In the genomic region with DNA sequence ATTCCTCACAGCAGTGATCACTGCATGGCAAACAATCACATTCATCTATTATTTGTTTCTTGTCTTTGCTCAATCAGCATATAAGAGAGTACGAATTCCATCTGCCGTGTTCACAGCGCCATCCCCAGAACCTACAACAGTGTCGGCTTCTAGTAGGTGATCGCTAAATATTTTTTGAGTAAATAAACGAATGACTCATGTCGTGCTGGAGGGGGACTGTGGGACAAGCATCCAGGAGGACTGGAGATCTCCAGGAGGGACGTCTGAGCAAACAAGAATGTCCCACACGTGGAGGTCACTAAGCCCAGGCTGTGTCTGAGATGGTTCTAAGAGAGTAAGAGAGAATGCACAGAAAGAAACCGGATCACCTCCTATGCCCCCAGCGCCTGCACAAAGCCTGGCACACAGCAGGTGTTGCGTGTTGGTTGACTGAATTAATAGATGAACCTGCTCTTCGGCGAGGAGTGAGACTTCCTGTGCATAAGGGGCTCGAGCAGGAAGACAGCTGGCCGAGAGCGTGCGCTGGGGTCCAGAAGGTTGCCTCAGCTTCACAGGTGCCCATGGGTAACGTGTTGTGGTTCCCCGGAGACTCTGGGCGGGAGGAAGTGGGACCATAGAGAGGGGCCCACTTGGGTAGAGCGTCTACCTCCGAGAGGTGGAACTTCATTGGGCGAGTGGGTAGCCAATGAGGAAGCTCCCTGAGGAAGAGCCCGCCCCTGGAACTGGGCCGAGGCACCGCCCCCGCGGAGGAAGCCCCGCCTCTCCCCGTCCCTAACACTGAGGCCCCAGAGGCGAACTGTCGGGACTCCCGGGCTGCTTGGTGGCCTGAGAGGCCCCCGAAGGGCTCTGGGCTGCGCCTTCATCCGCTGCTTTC, we compare ENCODE assay signal across 1 cellular context.
A peak's percentile ranks its signal among the peaks of the same experiment; 100 is the strongest.
TF ChIP-seq lines count a peak whose summit lies in the region.

No MANE protein-coding gene starts in this region.

TF ChIP-seq in HepG2, 621 proteins besides CTCF, POLR2A, EP300 and RAD21 (continued from another document and continues in another):
- TF ChIP-seq PATZ1 (CRISPR knock-in tag; IDR thresholded peaks at IDR 0.05) (peak; percentile 57; the same call in 1 of the 2 replicates), SOX6 (IDR thresholded peaks at IDR 0.05) (no peak), SOX6 (CRISPR knock-in tag; IDR thresholded peaks at IDR 0.05) (peak; percentile 69), ZMYM2 (CRISPR knock-in tag; IDR thresholded peaks at IDR 0.05) (0 out of 2 replicates have a peak, but pooled peaks have one; percentile 29), ZNF530 (CRISPR knock-in tag; IDR thresholded peaks at IDR 0.05; ENCODE audit: low read depth) (0 out of 2 replicates have a peak, but pooled peaks have one; percentile 14), RFXAP (CRISPR knock-in tag; IDR thresholded peaks at IDR 0.05; ENCODE audit: borderline replicate concordance) (peak; percentile 51; the same call in 1 of the 2 replicates), HDAC2 (CRISPR knock-in tag; IDR thresholded peaks at IDR 0.05) (peak; percentile 24; the same call in 1 of the 2 replicates), ZNF280D (CRISPR knock-in tag; IDR thresholded peaks at IDR 0.05) (peak; percentile 48; the same call in 1 of the 2 replicates), ZNF124 (CRISPR knock-in tag; IDR thresholded peaks at IDR 0.05) (0 out of 2 replicates have a peak, but pooled peaks have one; percentile 42), ZNF136 (CRISPR knock-in tag; IDR thresholded peaks at IDR 0.05; ENCODE audit: low read depth) (0 out of 2 replicates have a peak, but pooled peaks have one; percentile 45), SP2 (CRISPR knock-in tag; IDR thresholded peaks at IDR 0.05) (peak; percentile 76), ZC3H13 (CRISPR knock-in tag; IDR thresholded peaks at IDR 0.05) (no peak), FOSL2 (CRISPR knock-in tag; IDR thresholded peaks at IDR 0.05) (peak; percentile 96), UBTF (CRISPR knock-in tag; IDR thresholded peaks at IDR 0.05) (peak; percentile 40; the same call in 1 of the 2 replicates), POLR2AphosphoS2 (IDR thresholded peaks at IDR 0.05; ENCODE audit: low read depth, low read length) (no peak), PLRG1 (conservative IDR thresholded peaks at IDR 0.05) (no peak), SALL2 (CRISPR knock-in tag; IDR thresholded peaks at IDR 0.05) (0 out of 2 replicates have a peak, but pooled peaks have one; percentile 76), ZNF605 (CRISPR knock-in tag; IDR thresholded peaks at IDR 0.05) (peak; percentile 68), PHF20 (CRISPR knock-in tag; IDR thresholded peaks at IDR 0.05) (peak; percentile 55), GLI4 (CRISPR knock-in tag; IDR thresholded peaks at IDR 0.05; ENCODE audit: borderline replicate concordance) (no peak), ARID5B (CRISPR knock-in tag; IDR thresholded peaks at IDR 0.05) (peak; percentile 44; the same call in 1 of the 2 replicates), HDAC1 (CRISPR knock-in tag; IDR thresholded peaks at IDR 0.05) (peak; percentile 65), YEATS2 (CRISPR knock-in tag; IDR thresholded peaks at IDR 0.05; ENCODE audit: borderline replicate concordance) (peak; percentile 18; the same call in 1 of the 2 replicates), SOX13 (IDR thresholded peaks at IDR 0.05) (no peak), SOX13 (CRISPR knock-in tag; conservative IDR thresholded peaks at IDR 0.05 in 1 of 2, IDR thresholded peaks at IDR 0.05 in 1 of 2) (peak in 1 of 2 experiments; percentile 59; a peak in 2 of 4 replicates), RARA (CRISPR knock-in tag; IDR thresholded peaks at IDR 0.05) (0 out of 2 replicates have a peak, but pooled peaks have one; percentile 5), JUNB (CRISPR knock-in tag; IDR thresholded peaks at IDR 0.05; ENCODE audit: borderline replicate concordance) (peak; percentile 81; the same call in 1 of the 2 replicates), NFYB (CRISPR knock-in tag; IDR thresholded peaks at IDR 0.05) (peak; percentile 77), ZSCAN29 (CRISPR knock-in tag; conservative IDR thresholded peaks at IDR 0.05) (peak; percentile 82; the same call in 1 of the 2 replicates), NFAT5 (CRISPR knock-in tag; IDR thresholded peaks at IDR 0.05) (0 out of 2 replicates have a peak, but pooled peaks have one; percentile 41), ZSCAN30 (CRISPR knock-in tag; IDR thresholded peaks at IDR 0.05) (no peak), DR1 (CRISPR knock-in tag; IDR thresholded peaks at IDR 0.05) (peak; percentile 57)
- TF ChIP-seq, protein P1, sequence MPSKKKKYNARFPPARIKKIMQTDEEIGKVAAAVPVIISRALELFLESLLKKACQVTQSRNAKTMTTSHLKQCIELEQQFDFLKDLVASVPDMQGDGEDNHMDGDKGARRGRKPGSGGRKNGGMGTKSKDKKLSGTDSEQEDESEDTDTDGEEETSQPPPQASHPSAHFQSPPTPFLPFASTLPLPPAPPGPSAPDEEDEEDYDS (CRISPR knock-in tag; IDR thresholded peaks at IDR 0.05) = peak; percentile 89
- TF ChIP-seq, protein P2, sequence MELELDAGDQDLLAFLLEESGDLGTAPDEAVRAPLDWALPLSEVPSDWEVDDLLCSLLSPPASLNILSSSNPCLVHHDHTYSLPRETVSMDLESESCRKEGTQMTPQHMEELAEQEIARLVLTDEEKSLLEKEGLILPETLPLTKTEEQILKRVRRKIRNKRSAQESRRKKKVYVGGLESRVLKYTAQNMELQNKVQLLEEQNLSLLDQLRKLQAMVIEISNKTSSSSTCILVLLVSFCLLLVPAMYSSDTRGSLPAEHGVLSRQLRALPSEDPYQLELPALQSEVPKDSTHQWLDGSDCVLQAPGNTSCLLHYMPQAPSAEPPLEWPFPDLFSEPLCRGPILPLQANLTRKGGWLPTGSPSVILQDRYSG (CRISPR knock-in tag; IDR thresholded peaks at IDR 0.05) = 0 out of 2 replicates have a peak, but pooled peaks have one; percentile 70
